In the genomic region with DNA sequence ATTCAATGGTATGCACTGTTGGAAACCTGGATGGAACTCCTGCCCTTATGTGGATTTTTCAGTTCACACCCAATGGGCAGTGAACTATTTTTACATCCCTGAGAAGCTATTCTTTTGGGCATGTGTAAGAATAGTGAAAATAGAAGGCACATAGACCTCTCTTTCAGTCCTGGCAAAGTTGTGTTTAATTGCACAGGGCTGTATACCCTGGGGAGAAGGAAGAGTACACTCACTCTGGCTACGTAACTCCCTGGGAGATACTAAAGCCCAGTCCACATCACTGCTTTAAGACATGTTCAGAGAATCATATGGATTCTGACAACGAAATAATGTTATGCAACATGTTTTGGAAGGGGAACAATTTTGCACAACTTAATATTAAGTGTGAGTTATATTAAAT, we compare ENCODE assay signal across 1 cellular context.
TF ChIP-seq lines count a peak whose summit lies in the region.

No MANE protein-coding gene starts in this region.

TF ChIP-seq in IMR-90, 13 proteins besides CTCF, POLR2A, EP300 and RAD21 (continued from another document):
- TF ChIP-seq NFE2L2 (IDR thresholded peaks at IDR 0.05; ENCODE audit: low read depth, low read length) (no peak), RCOR1 (IDR thresholded peaks at IDR 0.05; ENCODE audit: insufficient replicate concordance, low read length) (no peak), MAFK (IDR thresholded peaks at IDR 0.05; ENCODE audit: low read depth, low read length) (no peak), CHD1 (IDR thresholded peaks at IDR 0.05; ENCODE audit: low read depth, low read length) (no peak)
- TF ChIP-seq, protein P1, sequence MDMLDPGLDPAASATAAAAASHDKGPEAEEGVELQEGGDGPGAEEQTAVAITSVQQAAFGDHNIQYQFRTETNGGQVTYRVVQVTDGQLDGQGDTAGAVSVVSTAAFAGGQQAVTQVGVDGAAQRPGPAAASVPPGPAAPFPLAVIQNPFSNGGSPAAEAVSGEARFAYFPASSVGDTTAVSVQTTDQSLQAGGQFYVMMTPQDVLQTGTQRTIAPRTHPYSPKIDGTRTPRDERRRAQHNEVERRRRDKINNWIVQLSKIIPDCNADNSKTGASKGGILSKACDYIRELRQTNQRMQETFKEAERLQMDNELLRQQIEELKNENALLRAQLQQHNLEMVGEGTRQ (IDR thresholded peaks at IDR 0.05; ENCODE audit: low read depth, low read length): no peak
